22 cellular contexts compared by ENCODE assay signal in the genomic region with DNA sequence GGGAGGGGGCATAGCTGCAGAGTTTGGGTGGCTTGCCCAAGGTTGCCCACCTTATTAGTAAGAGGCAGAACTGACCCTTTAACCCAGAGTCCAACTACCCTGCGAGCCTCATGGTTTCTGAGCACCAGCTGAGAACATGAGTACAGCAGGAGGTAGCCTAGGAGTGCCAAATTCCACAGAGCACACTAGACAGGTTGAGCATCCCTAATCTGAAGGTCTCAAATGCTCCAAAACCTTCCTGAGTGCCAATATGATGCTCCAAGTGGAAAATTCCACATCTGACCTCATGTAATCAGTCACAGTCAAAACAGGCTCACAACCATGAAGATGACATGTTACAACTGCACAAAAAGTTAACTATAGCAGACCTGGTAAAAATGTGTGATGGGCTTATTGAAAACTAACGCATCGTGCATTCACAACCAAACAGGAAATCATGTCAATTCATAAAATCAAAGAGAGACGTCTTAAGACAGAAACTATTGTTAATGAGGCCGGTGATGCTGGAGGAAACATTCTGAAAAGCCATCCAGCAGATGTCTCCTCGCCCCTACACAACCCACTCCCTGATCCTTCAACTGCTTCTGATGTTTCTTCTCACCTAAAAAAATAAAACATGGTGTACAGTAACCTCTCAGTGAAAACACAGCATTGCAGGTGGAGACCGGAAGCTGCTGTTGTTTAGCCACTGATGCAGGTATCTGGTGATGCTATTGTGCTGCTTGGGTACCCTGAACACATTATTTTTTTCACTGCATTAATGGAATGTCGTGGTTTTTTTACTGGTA. TPM values are rescaled to one million over a fixed set of nuclear protein-coding genes. Genes with fewer than 3 reads are reported as not detected.
DNase-seq lines count a peak whose midpoint lies in the region; ATAC-seq and TF ChIP-seq lines count a peak whose summit lies in the region.
"Had no signal": no experiment of that assay in that cellular context is flagged by ENCODE, and none has a peak within 500 bp of the region (broad histone marks: within the 10 kb centered on the region; RNA-seq: fewer than 3 reads in every experiment).

No MANE protein-coding gene starts in this region.

- H2BK5ac ChIP-seq in trophoblast cell (ENCODE audit: low read depth, low read length, poor library complexity), result no peak overlapping the region
- no peak overlapping the region for H2BK5ac ChIP-seq in mesenchymal stem cell (ENCODE audit: low read depth, low read length, poor library complexity, severe bottlenecking)

- POLR2A ChIA-PET in OCI-LY7 (lab: Charles Lee), result interaction anchor here (0.6 to 5.0 kb wide), 4 partner anchors 20 to 876 kb away, joined by 3 to 33 read pairs (median 5); no protein-coding TSS in a partner anchor

- no peaks in the 10 kb centered on the region for H3K79me1 ChIP-seq in trophoblast cell (ENCODE audit: low read length)
- H3K79me1 ChIP-seq in mesenchymal stem cell (replicated peaks; ENCODE audit: low read length, poor library complexity, severe bottlenecking), result peaks cover 57% of the 10 kb centered on the region

- CTCF ChIA-PET in OCI-LY7 (lab: Charles Lee; ENCODE audit: unreplicated experiment), result no interaction called here

- H4K12ac ChIP-seq in trophoblast cell (ENCODE audit: low read depth, low read length), result no peak overlapping the region

- no TSS peak for BruUV-seq in OCI-LY7 (replicated peaks; lab: Mats Ljungman, UMichigan)

- no peak overlapping the region for H2BK15ac ChIP-seq in mesenchymal stem cell (ENCODE audit: low read depth, poor library complexity, severe bottlenecking)

- no peak overlapping the region for H2BK12ac ChIP-seq in trophoblast cell (ENCODE audit: low read length)
- H2BK12ac ChIP-seq in mesenchymal stem cell (ENCODE audit: low read length in 2 of 2), result no peak overlapping the region

- H3K79me2 ChIP-seq in OCI-LY7 (ENCODE audit: insufficient read depth, low read depth, low read length) (peaks cover 60% of the 10 kb centered on the region), trophoblast cell (ENCODE audit: control insufficient read depth, insufficient read depth, low read length, poor library complexity) (peaks cover 2% of the 10 kb centered on the region)

- no peaks in the 10 kb centered on the region for H4K20me1 ChIP-seq in OCI-LY7 (ENCODE audit: insufficient read depth, low read length)

- no peak for DNase-seq in activated naive CD8-positive, alpha-beta T cell treated with anti-CD3 and anti-CD28 coated beads, Interleukin-2, amount 50 U/mL, for 24 hours
- DNase-seq in OCI-LY7 (ENCODE audit: low spot score), result peak; percentile 67
- DNase-seq in glutamatergic neuron, result no peak
- DNase-seq in trophoblast cell, result no peak
- DNase-seq in mesenchymal stem cell, result no peak
- DNase-seq in hepatic stellate cell (ENCODE audit: low spot score), result no peak
- DNase-seq in activated gamma-delta T cell treated with Interleukin-2 at 50 U/mL for 16 hours, result no peak
- DNase-seq: activated CD4-positive, alpha-beta T cell treated with anti-CD3 and anti-CD28 coated beads for 48 hours; activated naive CD8-positive, alpha-beta T cell treated with anti-CD3 and anti-CD28 coated beads, Interleukin-2, amount 10 ng/mL, durations not matched to agents 7 days and 5 days; Calu3; foreskin keratinocyte; NCI-H1092; NCI-H187 treated with DMSO at 0.1 percent for 48 hours; NCI-H226; NCI-H774 had no signal

- no peak overlapping the region for H3K23ac ChIP-seq in trophoblast cell (ENCODE audit: low read length)
- no peak overlapping the region for H3K23ac ChIP-seq in mesenchymal stem cell (ENCODE audit: low read length in 2 of 2)

- H4K8ac ChIP-seq in trophoblast cell (ENCODE audit: low read depth, low read length) (no peak overlapping the region), mesenchymal stem cell (ENCODE audit: low read length) (no peak overlapping the region)

- H3K4me3 Mint-ChIP-seq in activated naive CD8-positive, alpha-beta T cell, result no peak overlapping the region
- H3K4me3 Mint-ChIP-seq in activated naive CD8-positive, alpha-beta T cell treated with anti-CD3 and anti-CD28 coated beads, Interleukin-2, amount 50 U/mL, for 24 hours, result no peak overlapping the region
- H3K4me3 Mint-ChIP-seq in glutamatergic neuron (ENCODE audit: unreplicated experiment), result peak overlapping the region; percentile 31
- H3K4me3 Mint-ChIP-seq: activated naive CD8-positive, alpha-beta T cell treated with anti-CD3 and anti-CD28 coated beads, Interleukin-2, amount 10 ng/mL, durations not matched to agents 7 days and 5 days; activated T-helper 1 cell treated with anti-CD3 and anti-CD28 coated beads, Interleukin-12 subunit alpha, Interleukin-12 subunit beta, Interleukin-2, Interleukin-4 antibody, amounts not matched to agents 30 ng/mL and 10 ng/mL and 1 ng/mL, durations not matched to agents 14 hours and 24 hours and 36 hours; T-helper 2 cell treated with Interferon-gamma antibody and Interleukin-4, amounts not matched to agents 5 μg/mL and 100 μg/mL, for 36 hours had no signal

- intact Hi-C loops in OCI-LY7 (cut with micrococcal nuclease; ENCODE audit: unreplicated experiment), result loop anchor here (5.0 kb wide), 2 partner anchors 174 to 386 kb away; a partner anchor contains a TSS

- H2AFZ ChIP-seq in OCI-LY7 (ENCODE audit: low read length) (peak overlapping the region; percentile 30; the same call in 1 of the 2 replicates), trophoblast cell (ENCODE audit: insufficient read depth, low read length, poor library complexity) (no peak overlapping the region), mesenchymal stem cell (ENCODE audit: low read depth, low read length) (no peak overlapping the region)

- H4K91ac ChIP-seq in trophoblast cell (ENCODE audit: low read depth, low read length) (no peak overlapping the region), mesenchymal stem cell (ENCODE audit: low read length) (no peak overlapping the region)

- H3K36me3 ChIP-seq in OCI-LY7 (ENCODE audit: insufficient read depth, low read length) (no peaks in the 10 kb centered on the region), trophoblast cell (ENCODE audit: control insufficient read depth in 1 of 2, insufficient read depth in 2 of 2, low read length in 2 of 2) (peaks cover 16 to 23% of the 10 kb centered on the region in 2 experiments), mesenchymal stem cell (ENCODE audit: control insufficient read depth in 1 of 2, insufficient read depth in 2 of 2, low read depth in 1 of 2, low read length in 2 of 2) (peaks cover 0 to 8% of the 10 kb centered on the region in 2 experiments)
- H3K36me3 ChIP-seq: HAP-1 had no signal

- H3K27ac Mint-ChIP-seq in activated naive CD8-positive, alpha-beta T cell, result peak overlapping the region; percentile 16
- no peak overlapping the region for H3K27ac Mint-ChIP-seq in activated naive CD8-positive, alpha-beta T cell treated with anti-CD3 and anti-CD28 coated beads, Interleukin-2, amount 50 U/mL, for 24 hours
- peak overlapping the region; percentile 39 for H3K27ac Mint-ChIP-seq in glutamatergic neuron (ENCODE audit: unreplicated experiment)
- H3K27ac Mint-ChIP-seq: activated naive CD8-positive, alpha-beta T cell treated with anti-CD3 and anti-CD28 coated beads, Interleukin-2, amount 10 ng/mL, durations not matched to agents 7 days and 5 days; activated T-helper 1 cell treated with anti-CD3 and anti-CD28 coated beads, Interleukin-12 subunit alpha, Interleukin-12 subunit beta, Interleukin-2, Interleukin-4 antibody, amounts not matched to agents 30 ng/mL and 10 ng/mL and 1 ng/mL, durations not matched to agents 14 hours and 24 hours and 36 hours; T-helper 2 cell treated with Interferon-gamma antibody and Interleukin-4, amounts not matched to agents 5 μg/mL and 100 μg/mL, for 36 hours had no signal

- no peak overlapping the region for H2BK120ac ChIP-seq in trophoblast cell (ENCODE audit: insufficient read depth, low read length, poor library complexity)
- H2BK120ac ChIP-seq in mesenchymal stem cell (ENCODE audit: low read depth, low read length), result no peak overlapping the region

- peaks cover 68% of the 10 kb centered on the region for H3K4me1 Mint-ChIP-seq in activated naive CD8-positive, alpha-beta T cell (ENCODE audit: low read depth)
- peaks cover 51% of the 10 kb centered on the region for H3K4me1 Mint-ChIP-seq in activated naive CD8-positive, alpha-beta T cell treated with anti-CD3 and anti-CD28 coated beads, Interleukin-2, amount 50 U/mL, for 24 hours
- peaks cover 65% of the 10 kb centered on the region for H3K4me1 Mint-ChIP-seq in glutamatergic neuron (ENCODE audit: low read depth, unreplicated experiment)

- H3K4ac ChIP-seq in trophoblast cell (ENCODE audit: low read depth, low read length) (peak overlapping the region; percentile 21), mesenchymal stem cell (ENCODE audit: low read depth in 1 of 2, low read length in 2 of 2) (no peak overlapping the region)

- H3K9ac ChIP-seq in trophoblast cell (ENCODE audit: low read length), result no peak overlapping the region
- H3K9ac ChIP-seq in mesenchymal stem cell (ENCODE audit: low read length), result no peak overlapping the region

- H3K27me3 ChIP-seq in trophoblast cell (ENCODE audit: insufficient read depth, low read length) (no peaks in the 10 kb centered on the region), mesenchymal stem cell (ENCODE audit: control insufficient read depth in 1 of 2, insufficient read depth in 1 of 2, low read length in 2 of 2) (no peaks in the 10 kb centered on the region)
- H3K27me3 ChIP-seq: foreskin keratinocyte had no signal

- TF ChIP-seq CTCF in OCI-LY7 (conservative IDR thresholded peaks at IDR 0.05; ENCODE audit: low read length) (peak; percentile 44; the same call in 1 of the 2 replicates), glutamatergic neuron (IDR thresholded peaks at IDR 0.05; ENCODE audit: partially characterized antibody, unreplicated experiment) (no peak)

- H3K4me3 ChIP-seq in OCI-LY7 (ENCODE audit: low read depth, low read length, poor library complexity, severe bottlenecking) (peak overlapping the region; percentile 63), trophoblast cell (ENCODE audit: low read depth, low read length) (no peak overlapping the region), mesenchymal stem cell (ENCODE audit: insufficient read depth in 1 of 2, low read depth in 1 of 2, low read length in 2 of 2) (no peak overlapping the region)
- H3K4me3 ChIP-seq: HAP-1, skin epidermis had no signal

- H3K9me3 ChIP-seq in OCI-LY7 (ENCODE audit: low read length) (no peaks in the 10 kb centered on the region), trophoblast cell (ENCODE audit: insufficient read depth, low read depth, low read length) (peaks cover 5% of the 10 kb centered on the region), mesenchymal stem cell (ENCODE audit: control insufficient read depth, low read length) (no peaks in the 10 kb centered on the region)
- H3K9me3 ChIP-seq: HAP-1 had no signal

- WGBS in trophoblast cell (ENCODE audit: extremely low coverage, insufficient coverage, insufficient read length), result no CpG with 5 or more reads among the region's 8 CpGs
- 95% methylated on average over 8 of the region's 8 CpGs for WGBS in mesenchymal stem cell

- H3K18ac ChIP-seq in trophoblast cell (ENCODE audit: low read length) (peak overlapping the region; percentile 49), mesenchymal stem cell (ENCODE audit: low read depth in 1 of 2, low read length in 2 of 2) (no peak overlapping the region)

- no peaks in the 10 kb centered on the region for H3K9me3 Mint-ChIP-seq in activated naive CD8-positive, alpha-beta T cell (ENCODE audit: low read depth)
- no peaks in the 10 kb centered on the region for H3K9me3 Mint-ChIP-seq in activated naive CD8-positive, alpha-beta T cell treated with anti-CD3 and anti-CD28 coated beads, Interleukin-2, amount 50 U/mL, for 24 hours
- H3K9me3 Mint-ChIP-seq in glutamatergic neuron (ENCODE audit: unreplicated experiment), result peaks cover 5% of the 10 kb centered on the region
- H3K9me3 Mint-ChIP-seq: activated naive CD8-positive, alpha-beta T cell treated with anti-CD3 and anti-CD28 coated beads, Interleukin-2, amount 10 ng/mL, durations not matched to agents 7 days and 5 days; activated T-helper 1 cell treated with anti-CD3 and anti-CD28 coated beads, Interleukin-12 subunit alpha, Interleukin-12 subunit beta, Interleukin-2, Interleukin-4 antibody, amounts not matched to agents 30 ng/mL and 10 ng/mL and 1 ng/mL, durations not matched to agents 14 hours and 24 hours and 36 hours; T-helper 2 cell treated with Interferon-gamma antibody and Interleukin-4, amounts not matched to agents 5 μg/mL and 100 μg/mL, for 36 hours had no signal

- no peaks in the 10 kb centered on the region for H3K9me2 ChIP-seq in OCI-LY7 (ENCODE audit: insufficient read depth, low read length)

- no peaks in the 10 kb centered on the region for H3K27me3 Mint-ChIP-seq in activated naive CD8-positive, alpha-beta T cell
- H3K27me3 Mint-ChIP-seq in activated naive CD8-positive, alpha-beta T cell treated with anti-CD3 and anti-CD28 coated beads, Interleukin-2, amount 50 U/mL, for 24 hours, result peaks cover 1% of the 10 kb centered on the region
- H3K27me3 Mint-ChIP-seq in glutamatergic neuron (ENCODE audit: unreplicated experiment), result peaks cover 6% of the 10 kb centered on the region

- ATAC-seq in activated naive CD8-positive, alpha-beta T cell treated with anti-CD3 and anti-CD28 coated beads, Interleukin-2, amount 50 U/mL, for 24 hours, result no peak
- ATAC-seq: esophagus mucosa, foreskin keratinocyte, SK-N-SH treated with all-trans-retinoic acid at 6 μM for 48 hours had no signal

- no peaks in the 10 kb centered on the region for H3K36me3 Mint-ChIP-seq in activated naive CD8-positive, alpha-beta T cell
- H3K36me3 Mint-ChIP-seq in activated naive CD8-positive, alpha-beta T cell treated with anti-CD3 and anti-CD28 coated beads, Interleukin-2, amount 50 U/mL, for 24 hours (ENCODE audit: low read depth), result no peaks in the 10 kb centered on the region
- no peaks in the 10 kb centered on the region for H3K36me3 Mint-ChIP-seq in glutamatergic neuron (ENCODE audit: unreplicated experiment)
- H3K36me3 Mint-ChIP-seq: activated naive CD8-positive, alpha-beta T cell treated with anti-CD3 and anti-CD28 coated beads, Interleukin-2, amount 10 ng/mL, durations not matched to agents 7 days and 5 days had no signal

- H3K4me2 ChIP-seq in OCI-LY7 (ENCODE audit: low read length) (peak overlapping the region; percentile 95), trophoblast cell (ENCODE audit: low read length) (no peak overlapping the region), mesenchymal stem cell (ENCODE audit: low read length, poor library complexity, severe bottlenecking) (no peak overlapping the region)

- H3K27ac ChIP-seq in OCI-LY7 (ENCODE audit: low read depth, low read length, poor library complexity, severe bottlenecking), result peak overlapping the region; percentile 95
- H3K27ac ChIP-seq in trophoblast cell (ENCODE audit: low read depth, low read length), result no peak overlapping the region
- H3K27ac ChIP-seq in mesenchymal stem cell (ENCODE audit: low read length, poor library complexity, severe bottlenecking), result no peak overlapping the region
- H3K27ac ChIP-seq: foreskin keratinocyte, skin epidermis had no signal

- H2AK5ac ChIP-seq in trophoblast cell (ENCODE audit: low read length) (no peak overlapping the region), mesenchymal stem cell (ENCODE audit: low read length, severe bottlenecking) (no peak overlapping the region)

- H3K14ac ChIP-seq in trophoblast cell (ENCODE audit: low read length) (no peak overlapping the region), mesenchymal stem cell (ENCODE audit: low read length in 2 of 2) (no peak overlapping the region)

- H3K4me1 ChIP-seq in OCI-LY7 (ENCODE audit: insufficient read depth, low read length, poor library complexity, severe bottlenecking) (peaks cover 56% of the 10 kb centered on the region), trophoblast cell (ENCODE audit: control insufficient read depth in 1 of 2, insufficient read depth in 2 of 2, low read length in 2 of 2) (peaks cover 0 to 3% of the 10 kb centered on the region in 2 experiments), mesenchymal stem cell (ENCODE audit: control insufficient read depth, insufficient read depth, low read depth, low read length) (peaks cover 6% of the 10 kb centered on the region)
- H3K4me1 ChIP-seq: foreskin keratinocyte had no signal

RNA-seq across cellular contexts. Expression of a gene that starts 25.0 kb away (rescaled TPM):
- total RNA-seq in OCI-LY7 (2014; rRNA removed; shearing (Covaris generic)), result 13.1 and 16.5 TPM in 2 replicates
- total RNA-seq in OCI-LY7 (2022) (36.1 and 49.9 TPM in 2 replicates), glutamatergic neuron (ENCODE audit: unreplicated experiment) (104 TPM)
- polyA plus RNA-seq in trophoblast cell (2013), result 13.6 and 13.7 TPM in 2 replicates
- polyA plus RNA-seq in mesenchymal stem cell (2013, experiment 1 of 2), result 8.7 TPM
- polyA plus RNA-seq in mesenchymal stem cell (2013, experiment 2 of 2), result 9.5 TPM
